19 cellular contexts compared by ENCODE assay signal in genomic region chr6:89797317-89797716, GRCh38. TPM values are rescaled to one million over a fixed set of nuclear protein-coding genes. Genes with fewer than 3 reads are reported as not detected.
DNase-seq lines count a peak whose midpoint lies in the region; ATAC-seq and TF ChIP-seq lines count a peak whose summit lies in the region.
"Had no signal": no experiment of that assay in that cellular context is flagged by ENCODE, and none has a peak within 500 bp of the region (broad histone marks: within the 10 kb centered on the region; RNA-seq: fewer than 3 reads in every experiment).

No MANE protein-coding gene starts in this region.

- no peak overlapping the region for H3K27ac ChIP-seq in psoas muscle
- H3K27ac ChIP-seq: esophagus squamous epithelium, pancreas, spleen, upper lobe of right lung had no signal

- no peak overlapping the region for H3K4me3 Mint-ChIP-seq in activated CD4-positive, alpha-beta T cell treated with anti-CD3 and anti-CD28 coated beads, Interleukin-2, amount 10 ng/mL, durations not matched to agents 7 days and 5 days
- H3K4me3 Mint-ChIP-seq: CD4-positive, CD25-positive, alpha-beta regulatory T cell had no signal

- H3K9me3 Mint-ChIP-seq in activated CD4-positive, alpha-beta T cell treated with anti-CD3 and anti-CD28 coated beads, Interleukin-2, amount 10 ng/mL, durations not matched to agents 7 days and 5 days: no peaks in the 10 kb centered on the region
- H3K9me3 Mint-ChIP-seq: CD4-positive, CD25-positive, alpha-beta regulatory T cell had no signal

- intact Hi-C loops in psoas muscle (cut with DNase I): no loop called here

- peaks cover 16% of the 10 kb centered on the region for H3K4me1 ChIP-seq in psoas muscle
- H3K4me1 ChIP-seq: esophagus squamous epithelium, pancreas, upper lobe of right lung had no signal

- peaks cover 64% of the 10 kb centered on the region for H3K36me3 Mint-ChIP-seq in activated CD4-positive, alpha-beta T cell treated with anti-CD3 and anti-CD28 coated beads, Interleukin-2, amount 10 ng/mL, durations not matched to agents 7 days and 5 days (ENCODE audit: low read depth)

- ATAC-seq in psoas muscle (peak in 3 of 4 donors; percentile 60 to 81 (median 65)), GM19351 (IDR thresholded peaks at IDR 0.05; ENCODE audit: unreplicated experiment) (no peak), GM21576 (IDR thresholded peaks at IDR 0.05; ENCODE audit: unreplicated experiment) (no peak)
- ATAC-seq: pancreas, upper lobe of right lung had no signal

- H3K27me3 ChIP-seq in psoas muscle (ENCODE audit: insufficient read depth in 3 of 3, low read length in 2 of 3): no peaks in the 10 kb centered on the region
- H3K27me3 ChIP-seq: esophagus squamous epithelium, pancreas, spleen, upper lobe of right lung had no signal

- H3K36me3 ChIP-seq in psoas muscle (ENCODE audit: insufficient read depth in 1 of 2, low read depth in 1 of 2): peaks cover 3 to 48% of the 10 kb centered on the region in 2 donors

- H3K9me3 ChIP-seq in psoas muscle: no peaks in the 10 kb centered on the region
- H3K9me3 ChIP-seq: esophagus squamous epithelium, pancreas, spleen, upper lobe of right lung had no signal

- CTCF ChIA-PET in activated CD4-positive, alpha-beta T cell treated with anti-CD3 and anti-CD28 coated beads, Interleukin-2, amount 10 ng/mL, durations not matched to agents 7 days and 5 days (lab: Charles Lee): interaction anchor here (0.9 to 1.0 kb wide), 2 partner anchors 20 to 42 kb away, joined by 3 to 4 read pairs; no protein-coding TSS in a partner anchor

- peaks cover 35% of the 10 kb centered on the region for H3K4me1 Mint-ChIP-seq in activated CD4-positive, alpha-beta T cell treated with anti-CD3 and anti-CD28 coated beads, Interleukin-2, amount 10 ng/mL, durations not matched to agents 7 days and 5 days

- POLR2A ChIA-PET in activated CD4-positive, alpha-beta T cell treated with anti-CD3 and anti-CD28 coated beads, Interleukin-2, amount 10 ng/mL, durations not matched to agents 7 days and 5 days (lab: Charles Lee): no interaction called here

- no peak for TF ChIP-seq CTCF in psoas muscle (IDR thresholded peaks at IDR 0.05)

- 73 to 82% (median 81%) methylated on average over 6 to 7 of the region's 7 CpGs for WGBS in psoas muscle, 3 donors

- H3K27me3 Mint-ChIP-seq in activated CD4-positive, alpha-beta T cell treated with anti-CD3 and anti-CD28 coated beads, Interleukin-2, amount 10 ng/mL, durations not matched to agents 7 days and 5 days: no peaks in the 10 kb centered on the region
- H3K27me3 Mint-ChIP-seq: CD4-positive, CD25-positive, alpha-beta regulatory T cell had no signal

- DNase-seq in activated CD4-positive, alpha-beta T cell treated with anti-CD3 and anti-CD28 coated beads, Interleukin-2, amount 10 ng/mL, durations not matched to agents 7 days and 5 days: no peak
- no peak for DNase-seq in activated CD4-positive, alpha-beta T cell treated with anti-CD3 and anti-CD28 coated beads for 48 hours
- DNase-seq in OCI-M1 (lab: John Stamatoyannopoulos, UW) (peak; percentile 96), dedifferentiated amniotic fluid mesenchymal stem cell (ENCODE audit: extremely low spot score) (peak; percentile 4), psoas muscle (peak in 1 of 2 donors; percentile 47), AML-193 (lab: John Stamatoyannopoulos, UW) (no peak)
- DNase-seq: 8988T; activated naive CD4-positive, alpha-beta T cell; CD4-positive, CD25-positive, alpha-beta regulatory T cell; DMS53; esophagus squamous epithelium; KG1; pancreas; spleen; stimulated activated naive CD4-positive, alpha-beta T cell treated with Interleukin-2 at 50 U/mL for 16 hours; SW 1271; upper lobe of right lung had no signal

- H3K4me3 ChIP-seq in psoas muscle: no peak overlapping the region
- H3K4me3 ChIP-seq: esophagus squamous epithelium, pancreas, spleen, upper lobe of right lung had no signal

- H3K27ac Mint-ChIP-seq in activated CD4-positive, alpha-beta T cell treated with anti-CD3 and anti-CD28 coated beads, Interleukin-2, amount 10 ng/mL, durations not matched to agents 7 days and 5 days: peak overlapping the region; percentile 73

RNA-seq across cellular contexts. Expression of gene MDN1, which starts 22.3 kb away (rescaled TPM):
- 10 to 100 TPM; 53.8 to 56.8 TPM for total RNA-seq in activated CD4-positive, alpha-beta T cell treated with anti-CD3 and anti-CD28 coated beads, Interleukin-2, amount 10 ng/mL, durations not matched to agents 7 days and 5 days
- total RNA-seq in psoas muscle: 10 to 100 TPM; 14.2 to 27.2 (median 24.6) TPM
- 10 to 100 TPM in 1 of 3 donors, 1 to 10 TPM in 2; 7.5 to 14.6 (median 9.8) TPM for polyA plus RNA-seq in psoas muscle

RNA-seq across cellular contexts. Expression of gene CASP8AP2, which starts 32.4 kb away (rescaled TPM):
- total RNA-seq in activated CD4-positive, alpha-beta T cell treated with anti-CD3 and anti-CD28 coated beads, Interleukin-2, amount 10 ng/mL, durations not matched to agents 7 days and 5 days: 10 to 100 TPM; 45.1 to 49.6 TPM
- 10 to 100 TPM in 3 of 4 donors, 1 to 10 TPM in 1; 8.6 to 14.4 (median 11.1) TPM for total RNA-seq in psoas muscle
- 10 to 100 TPM in 1 of 3 donors, 1 to 10 TPM in 2; 3.0 to 13.3 (median 3.8) TPM for polyA plus RNA-seq in psoas muscle

Comparison
In these comparisons a context has a peak if more than half of its experiments do, and no peak if none do; other contexts are left out.
1. DNase-seq: peak in OCI-M1 (single experiment) and dedifferentiated amniotic fluid mesenchymal stem cell (single experiment); none in activated CD4-positive, alpha-beta T cell treated with anti-CD3 and anti-CD28 coated beads, Interleukin-2, amount 10 ng/mL, durations not matched to agents 7 days and 5 days (single experiment), activated CD4-positive, alpha-beta T cell treated with anti-CD3 and anti-CD28 coated beads for 48 hours (single experiment) and AML-193 (0 of 2).
2. ATAC-seq: peak in psoas muscle (3 of 4); none in GM19351 (single experiment) and GM21576 (single experiment).